In the genomic region with DNA sequence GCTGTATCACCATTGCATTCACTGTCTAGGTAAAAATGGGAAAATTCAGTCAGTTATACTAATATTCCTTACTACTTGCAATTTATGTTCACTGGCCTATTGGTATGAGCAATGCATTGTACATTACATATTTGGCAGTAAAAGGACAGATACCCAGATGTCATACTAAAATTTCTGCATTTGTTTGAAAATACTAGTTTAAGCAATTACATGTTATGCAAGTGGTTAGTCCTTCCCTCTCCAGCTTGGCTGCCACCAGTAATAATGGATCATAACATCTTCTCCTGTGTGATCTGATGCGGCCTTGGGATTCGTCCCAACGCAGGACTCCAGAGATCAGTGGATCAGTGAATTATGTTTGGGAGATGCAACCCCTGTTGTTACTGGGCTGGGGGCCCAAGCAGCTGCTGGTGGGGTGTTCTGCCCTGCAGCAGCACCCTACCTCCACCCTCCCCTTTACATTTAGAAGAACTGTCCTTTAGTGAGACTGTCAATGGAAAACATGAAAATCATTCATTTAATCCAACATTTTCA, we compare ENCODE assay signal across 15 cellular contexts. TPM values are rescaled to one million over a fixed set of nuclear protein-coding genes. Genes with fewer than 3 reads are reported as not detected.
DNase-seq lines count a peak whose midpoint lies in the region; ATAC-seq and TF ChIP-seq lines count a peak whose summit lies in the region.
"Had no signal": no experiment of that assay in that cellular context is flagged by ENCODE, and none has a peak within 500 bp of the region (broad histone marks: within the 10 kb centered on the region; RNA-seq: fewer than 3 reads in every experiment).

No MANE protein-coding gene starts in this region.

- no peaks in the 10 kb centered on the region for H3K27me3 Mint-ChIP-seq in memory B cell
- H3K27me3 Mint-ChIP-seq in stimulated activated memory B cell treated with anti-CD40 and anti-IgM and Interleukin-4, amounts not matched to agents 10 μg/mL and 1 μg/mL and 100 μg/mL, for 72 hours, result no peaks in the 10 kb centered on the region

- H3K4me1 ChIP-seq in GM23248 (ENCODE audit: insufficient read depth) (peaks cover 24% of the 10 kb centered on the region), colonic mucosa (peaks cover 19% of the 10 kb centered on the region)

- peaks cover 44% of the 10 kb centered on the region for H3K4me1 Mint-ChIP-seq in memory B cell
- peaks cover 63% of the 10 kb centered on the region for H3K4me1 Mint-ChIP-seq in stimulated activated memory B cell treated with anti-CD40 and anti-IgM and Interleukin-4, amounts not matched to agents 10 μg/mL and 1 μg/mL and 100 μg/mL, for 72 hours
- H3K4me1 Mint-ChIP-seq: central memory CD8-positive, alpha-beta T cell had no signal

- H3K4me3 ChIP-seq in GM23248 (no peak overlapping the region), colonic mucosa (no peak overlapping the region)
- H3K4me3 ChIP-seq: SJSA1 had no signal

- H3K27me3 ChIP-seq in GM23248 (replicated peaks; ENCODE audit: insufficient read depth), result no peaks in the 10 kb centered on the region
- H3K27me3 ChIP-seq in colonic mucosa, result no peaks in the 10 kb centered on the region
- H3K27me3 ChIP-seq: SJSA1 had no signal

- peaks cover 28% of the 10 kb centered on the region for H3F3A ChIP-seq in GM23248 (ENCODE audit: insufficient read depth)

- H3K9me2 ChIP-seq in GM23248 (ENCODE audit: insufficient read depth), result no peaks in the 10 kb centered on the region

- no peak for ATAC-seq in memory B cell (ENCODE audit: low read depth)
- no peak for ATAC-seq in stimulated activated memory B cell treated with anti-CD40 and anti-IgM and Interleukin-4, amounts not matched to agents 10 μg/mL and 1 μg/mL and 100 μg/mL, for 72 hours
- ATAC-seq in left colon, result no peak
- ATAC-seq: WTC11 had no signal

- no peaks in the 10 kb centered on the region for H3K79me2 ChIP-seq in GM23248 (ENCODE audit: insufficient read depth)

- intact Hi-C loops in colonic mucosa (cut with DNase I), result no loop called here
- intact Hi-C loops in left colon (cut with DNase I, micrococcal nuclease), result no loop called here

- H2AFZ ChIP-seq in GM23248, result peak overlapping the region; percentile 85; the same call in 1 of the 2 replicates

- TF ChIP-seq CTCF in colonic mucosa (IDR thresholded peaks at IDR 0.05), result no peak

- H3K4me2 ChIP-seq in GM23248 (ENCODE audit: unreplicated experiment), result peak overlapping the region; percentile 85

- H3K4me3 Mint-ChIP-seq in memory B cell, result peak overlapping the region; percentile 32
- H3K4me3 Mint-ChIP-seq in stimulated activated memory B cell treated with anti-CD40 and anti-IgM and Interleukin-4, amounts not matched to agents 10 μg/mL and 1 μg/mL and 100 μg/mL, for 72 hours, result no peak overlapping the region
- H3K4me3 Mint-ChIP-seq: activated T-cell treated with anti-CD3 and anti-CD28 coated beads, Interleukin-2, amount 50 U/mL, for 24 hours; central memory CD8-positive, alpha-beta T cell; neural crest cell; WTC11 had no signal

- H3K36me3 ChIP-seq in GM23248 (ENCODE audit: low read depth) (no peaks in the 10 kb centered on the region), colonic mucosa (no peaks in the 10 kb centered on the region)
- H3K36me3 ChIP-seq: SJSA1 had no signal

- no peaks in the 10 kb centered on the region for H3K9me3 Mint-ChIP-seq in memory B cell
- H3K9me3 Mint-ChIP-seq in stimulated activated memory B cell treated with anti-CD40 and anti-IgM and Interleukin-4, amounts not matched to agents 10 μg/mL and 1 μg/mL and 100 μg/mL, for 72 hours, result peaks cover 3% of the 10 kb centered on the region
- H3K9me3 Mint-ChIP-seq: activated T-cell treated with anti-CD3 and anti-CD28 coated beads, Interleukin-2, amount 50 U/mL, for 24 hours; central memory CD8-positive, alpha-beta T cell had no signal

- no peak overlapping the region for H3K27ac Mint-ChIP-seq in memory B cell
- peak overlapping the region; percentile 86 for H3K27ac Mint-ChIP-seq in stimulated activated memory B cell treated with anti-CD40 and anti-IgM and Interleukin-4, amounts not matched to agents 10 μg/mL and 1 μg/mL and 100 μg/mL, for 72 hours
- H3K27ac Mint-ChIP-seq: activated T-cell treated with anti-CD3 and anti-CD28 coated beads, Interleukin-2, amount 50 U/mL, for 24 hours; WTC11 had no signal

- H3K27ac ChIP-seq in GM23248 (peak overlapping the region; percentile 80; the same call in 1 of the 2 replicates), colonic mucosa (peak overlapping the region; percentile 92)

- 18 to 23% methylated on average over 3 of the region's 3 CpGs for WGBS in GM23248 (ENCODE audit: low coverage in 1 of 2, low lambda C conversion rate in 2 of 2, missing lambda C conversion rate in 2 of 2), 2 experiments

- H4K20me1 ChIP-seq in GM23248 (ENCODE audit: insufficient read depth), result no peaks in the 10 kb centered on the region

- H3K36me3 Mint-ChIP-seq in memory B cell, result peaks cover 8% of the 10 kb centered on the region
- no peaks in the 10 kb centered on the region for H3K36me3 Mint-ChIP-seq in stimulated activated memory B cell treated with anti-CD40 and anti-IgM and Interleukin-4, amounts not matched to agents 10 μg/mL and 1 μg/mL and 100 μg/mL, for 72 hours
- H3K36me3 Mint-ChIP-seq: WTC11 had no signal

- H3K9me3 ChIP-seq in GM23248 (ENCODE audit: low read depth) (no peaks in the 10 kb centered on the region), colonic mucosa (no peaks in the 10 kb centered on the region)
- H3K9me3 ChIP-seq: SJSA1 had no signal

- in situ Hi-C loops in GM23248 (cut with MboI), result no loop called here

- DNase-seq in GM23248, result peak; percentile 27
- DNase-seq in colonic mucosa, result peak; percentile 27
- DNase-seq in memory B cell (ENCODE audit: low spot score in 2 of 2), result no peak
- no peak for DNase-seq in iPS-NIHi7 (ENCODE audit: extremely low spot score)
- DNase-seq in NCI-H146 treated with DMSO at 0.1 percent for 48 hours (lab: John Stamatoyannopoulos, UW; ENCODE audit: unreplicated experiment), result no peak
- DNase-seq in left colon, result no peak
- no peak for DNase-seq in T1000 (lab: John Stamatoyannopoulos, UW)
- DNase-seq: activated T-cell treated with anti-CD3 and anti-CD28 coated beads, Interleukin-2, amount 50 U/mL, for 24 hours; GDM1; NCI-H226 had no signal

- H3K9ac ChIP-seq in GM23248 (no peak overlapping the region), colonic mucosa (ENCODE audit: low read depth in 2 of 2, low read length in 2 of 2) (peak overlapping the region in 1 of 2 donors; percentile 81)

RNA-seq across cellular contexts. Expression of a gene that starts 11.2 kb away (rescaled TPM):
- total RNA-seq in GM23248 (2014; rRNA removed; shearing (Covaris generic)), result 1.0 and 1.5 TPM in 2 replicates
- 1.2 and 1.4 TPM in 2 replicates for polyA plus RNA-seq in GM23248 (2016; fragmentation: Nextera tagmentation; extraction: Ambion mirVana)
- total RNA-seq in colonic mucosa, result 10 to 100 TPM; 11.1 to 27.6 TPM
- total RNA-seq in left colon, result 100 to 1,000 TPM in 1 of 2 donors, 10 to 100 TPM in 1; 18.9 to 101 TPM
- total RNA-seq: SJSA1 had no signal

Comparison
In these comparisons a context has a peak if more than half of its experiments do, and no peak if none do; other contexts are left out.
1. DNase-seq: peak in GM23248 (single experiment) and colonic mucosa (single experiment); none in memory B cell (0 of 2), iPS-NIHi7 (single experiment), NCI-H146 treated with DMSO at 0.1 percent for 48 hours (single experiment), left colon (0 of 2) and T1000 (single experiment).